Comparison of ENCODE assay signal across 8 cellular contexts in genomic region chr7:12637819-12638592, GRCh38. TPM values are rescaled to one million over a fixed set of nuclear protein-coding genes. Genes with fewer than 3 reads are reported as not detected.
DNase-seq lines count a peak whose midpoint lies in the region; ATAC-seq and TF ChIP-seq lines count a peak whose summit lies in the region.

No MANE protein-coding gene starts in this region.

- DNase-seq in HFF-Myc (ENCODE audit: extremely low read depth, low read depth), result no peak
- peak; percentile 70 for DNase-seq in NCI-H524 treated with DMSO at 0.1 percent for 48 hours (lab: John Stamatoyannopoulos, UW)
- peak; percentile 11 for DNase-seq in fibroblast of mammary gland (ENCODE audit: low read depth)
- DNase-seq in effector CD4-positive, alpha-beta T cell, result no peak
- no peak for DNase-seq in MG63
- DNase-seq in esophagus muscularis mucosa (ENCODE audit: extremely low spot score), result no peak

- peak; percentile 2 for TF ChIP-seq CTCF in HFF-Myc (IDR thresholded peaks at IDR 0.05; ENCODE audit: low read depth, low read length, missing control alignments)
- TF ChIP-seq CTCF in fibroblast of mammary gland (conservative IDR thresholded peaks at IDR 0.05; ENCODE audit: control insufficient read depth, insufficient read depth, low read depth, low read length), result no peak
- no peak for TF ChIP-seq CTCF in esophagus muscularis mucosa (IDR thresholded peaks at IDR 0.05)

- H3K9me3 ChIP-seq in MG63 (no peaks in the 10 kb centered on the region), esophagus muscularis mucosa (no peaks in the 10 kb centered on the region)

- H3K4me3 ChIP-seq in HFF-Myc (replicated peaks; ENCODE audit: low read depth, low read length) (no peak overlapping the region), fibroblast of mammary gland (ENCODE audit: control insufficient read depth, low read depth, low read length) (no peak overlapping the region), MG63 (no peak overlapping the region), esophagus muscularis mucosa (peak overlapping the region in 1 of 4 donors; percentile 13)

- peaks cover 0 to 27% (median 20%) of the 10 kb centered on the region in 4 donors for H3K4me1 ChIP-seq in esophagus muscularis mucosa

- 34% methylated on average over 4 of the region's 4 CpGs for WGBS in esophagus muscularis mucosa

- ATAC-seq in GM18867 (IDR thresholded peaks at IDR 0.05; ENCODE audit: unreplicated experiment), result peak; percentile 71
- ATAC-seq in HG03135 (IDR thresholded peaks at IDR 0.05; ENCODE audit: unreplicated experiment), result no peak

- H3K27ac ChIP-seq in esophagus muscularis mucosa (replicated peaks in 1 of 4), result peak overlapping the region in 1 of 4 donors; percentile 48

- H3K36me3 ChIP-seq in MG63 (no peaks in the 10 kb centered on the region), esophagus muscularis mucosa (no peaks in the 10 kb centered on the region)

- intact Hi-C loops in esophagus muscularis mucosa (cut with DNase I), result loop anchor here (2.0 kb wide), 2 partner anchors 49 to 625 kb away; partner anchors contain the start of gene ARL4A

- TF ChIP-seq EP300 in esophagus muscularis mucosa (IDR thresholded peaks at IDR 0.05), result no peak

- no peaks in the 10 kb centered on the region for H3K27me3 ChIP-seq in MG63
- no peaks in the 10 kb centered on the region for H3K27me3 ChIP-seq in esophagus muscularis mucosa

- no peak for TF ChIP-seq POLR2A in esophagus muscularis mucosa (IDR thresholded peaks at IDR 0.05; ENCODE audit: low read depth)

RNA-seq across cellular contexts. Expression of gene ARL4A, which starts 49.4 kb away (rescaled TPM):
- total RNA-seq in MG63 (2014; rRNA removed; shearing (Covaris generic); ENCODE audit: low replicate concordance), result 66.5 and 99.5 TPM in 2 replicates
- 10 to 100 TPM; 34.9 to 62.3 (median 52.4) TPM for total RNA-seq in esophagus muscularis mucosa

Comparison
In these comparisons a context has a peak if more than half of its experiments do, and no peak if none do; other contexts are left out.
1. DNase-seq: peak in NCI-H524 treated with DMSO at 0.1 percent for 48 hours (single experiment) and fibroblast of mammary gland (single experiment); none in HFF-Myc (single experiment), effector CD4-positive, alpha-beta T cell (single experiment), MG63 (single experiment) and esophagus muscularis mucosa (single experiment).